Comparison of ENCODE assay signal across 11 cellular contexts in genomic region chr19:3990815-3991117, GRCh38. TPM values are rescaled to one million over a fixed set of nuclear protein-coding genes. Genes with fewer than 3 reads are reported as not detected.
A peak's percentile ranks its signal among the peaks of the same experiment; 100 is the strongest.
DNase-seq lines count a peak whose midpoint lies in the region; ATAC-seq and TF ChIP-seq lines count a peak whose summit lies in the region.
"Had no signal": no experiment of that assay in that cellular context is flagged by ENCODE, and none has a peak within 500 bp of the region (broad histone marks: within the 10 kb centered on the region; RNA-seq: fewer than 3 reads in every experiment).

No MANE protein-coding gene starts in this region.

- H3K36me3 Mint-ChIP-seq in H9 (ENCODE audit: insufficient read depth in 1 of 3, low read depth in 3 of 3): peaks cover 0 to 5% (median 0%) of the 10 kb centered on the region in 3 experiments; a peak in 2 of 7 replicates
- no peaks in the 10 kb centered on the region for H3K36me3 Mint-ChIP-seq in activated naive CD8-positive, alpha-beta T cell
- no peaks in the 10 kb centered on the region for H3K36me3 Mint-ChIP-seq in naive thymus-derived CD8-positive, alpha-beta T cell

- H3K4me3 ChIP-seq in BLaER1 treated with 17β-estradiol and CSF1 and Interleukin-3, amounts not matched to agents 10 nM and 100 nM: no peak overlapping the region

- no peaks in the 10 kb centered on the region for H3K36me3 ChIP-seq in BLaER1 treated with 17β-estradiol and CSF1 and Interleukin-3, amounts not matched to agents 10 nM and 100 nM

- H3K56ac ChIP-seq in H9 (ENCODE audit: insufficient read length, low read depth, low read length): no peak overlapping the region

- no peaks in the 10 kb centered on the region for H3K79me2 ChIP-seq in H9 (ENCODE audit: insufficient read depth, low read length)

- no peak overlapping the region for H2BK12ac ChIP-seq in H9 (ENCODE audit: insufficient read length, low read depth, low read length)

- no peaks in the 10 kb centered on the region for H3K9me3 ChIP-seq in BLaER1 treated with 17β-estradiol and CSF1 and Interleukin-3, amounts not matched to agents 10 nM and 100 nM (replicated peaks in 1 of 11)
- H3K9me3 ChIP-seq in H9 (ENCODE audit: control insufficient read depth, low read depth, low read length): no peaks in the 10 kb centered on the region

- no peaks in the 10 kb centered on the region for H3K27me3 ChIP-seq in BLaER1 treated with 17β-estradiol and CSF1 and Interleukin-3, amounts not matched to agents 10 nM and 100 nM
- no peaks in the 10 kb centered on the region for H3K27me3 ChIP-seq in H9 (ENCODE audit: insufficient read depth, low read length)

- peak overlapping the region in 2 of 11 experiments; percentile 6 to 73; a peak in 2 of 22 replicates for H3K4me2 ChIP-seq in BLaER1 treated with 17β-estradiol and CSF1 and Interleukin-3, amounts not matched to agents 10 nM and 100 nM
- H3K4me2 ChIP-seq in H9 (ENCODE audit: insufficient read depth, insufficient read length, low read length): no peak overlapping the region

- H3K27ac Mint-ChIP-seq in H9: peak overlapping the region in 2 of 3 experiments; percentile 4 to 15; a peak in 2 of 7 replicates
- H3K27ac Mint-ChIP-seq in activated naive CD8-positive, alpha-beta T cell: peak overlapping the region; percentile 74
- peak overlapping the region in 6 of 10 donors; percentile 4 to 84 (median 49) for H3K27ac Mint-ChIP-seq in naive thymus-derived CD8-positive, alpha-beta T cell

- peaks cover 0 to 4% of the 10 kb centered on the region in 2 experiments; a peak in 2 of 5 replicates for H3K9me3 Mint-ChIP-seq in H9
- H3K9me3 Mint-ChIP-seq in activated naive CD8-positive, alpha-beta T cell (ENCODE audit: low read depth): no peaks in the 10 kb centered on the region
- no peaks in the 10 kb centered on the region for H3K9me3 Mint-ChIP-seq in naive thymus-derived CD8-positive, alpha-beta T cell
- H3K9me3 Mint-ChIP-seq: CD8-positive, alpha-beta memory T cell had no signal

- no peak overlapping the region for H2BK15ac ChIP-seq in H9 (ENCODE audit: low read depth, low read length)

- H2BK5ac ChIP-seq in H9 (ENCODE audit: insufficient read length, low read length): no peak overlapping the region

- H3K14ac ChIP-seq in H9 (ENCODE audit: insufficient read depth, low read length): no peak overlapping the region

- H3K4ac ChIP-seq in H9 (ENCODE audit: low read depth, low read length): no peak overlapping the region

- H4K5ac ChIP-seq in H9 (ENCODE audit: insufficient read length, low read depth, low read length): no peak overlapping the region

- no peak overlapping the region for H4K8ac ChIP-seq in H9 (replicated peaks; ENCODE audit: insufficient read length, low read depth, low read length)

- H2BK20ac ChIP-seq in H9 (ENCODE audit: low read depth, low read length, poor library complexity, severe bottlenecking): no peak overlapping the region

- peaks cover 15 to 35% (median 26%) of the 10 kb centered on the region in 10 experiments for H3K4me1 ChIP-seq in BLaER1 treated with 17β-estradiol and CSF1 and Interleukin-3, amounts not matched to agents 10 nM and 100 nM
- H3K4me1 ChIP-seq in H9 (ENCODE audit: insufficient read depth, low read length): no peaks in the 10 kb centered on the region

- H3K23me2 ChIP-seq in H9 (ENCODE audit: insufficient read length, low read depth, low read length, poor library complexity, severe bottlenecking): peaks cover 13% of the 10 kb centered on the region

- H2AFZ ChIP-seq in H9 (ENCODE audit: low read length): no peak overlapping the region

- no peak overlapping the region for H3T11ph ChIP-seq in H9 (ENCODE audit: low read length)

- no peak overlapping the region for H3K18ac ChIP-seq in H9 (ENCODE audit: insufficient read length, low read depth, low read length)

- ATAC-seq in naive thymus-derived CD8-positive, alpha-beta T cell: no peak
- no peak for ATAC-seq in HG02885 (IDR thresholded peaks at IDR 0.05; ENCODE audit: poor library complexity, unreplicated experiment)

- no peak overlapping the region for H3K9ac ChIP-seq in BLaER1 treated with 17β-estradiol and CSF1 and Interleukin-3, amounts not matched to agents 10 nM and 100 nM
- no peak overlapping the region for H3K9ac ChIP-seq in H9 (ENCODE audit: extremely low read depth, insufficient read length, low read length)

- H3K4me3 Mint-ChIP-seq in H9: no peak overlapping the region; a peak in 1 of 5 replicates
- H3K4me3 Mint-ChIP-seq in activated naive CD8-positive, alpha-beta T cell: peak overlapping the region; percentile 34
- peak overlapping the region in 2 of 10 donors; percentile 56 to 71 for H3K4me3 Mint-ChIP-seq in naive thymus-derived CD8-positive, alpha-beta T cell

- H3K27ac ChIP-seq in BLaER1 treated with 17β-estradiol and CSF1 and Interleukin-3, amounts not matched to agents 10 nM and 100 nM: peak overlapping the region in 9 of 11 experiments; percentile 31 to 73 (median 62); a peak in 13 of 22 replicates
- H3K27ac ChIP-seq in H9 (ENCODE audit: insufficient read length, low read depth, low read length): no peak overlapping the region

- peaks cover 10% of the 10 kb centered on the region for H3K27me3 Mint-ChIP-seq in H9 (ENCODE audit: low read depth)
- no peaks in the 10 kb centered on the region for H3K27me3 Mint-ChIP-seq in activated naive CD8-positive, alpha-beta T cell
- H3K27me3 Mint-ChIP-seq in naive thymus-derived CD8-positive, alpha-beta T cell: no peaks in the 10 kb centered on the region

- H3K79me1 ChIP-seq in H9 (ENCODE audit: insufficient read depth, low read depth, low read length, poor library complexity, severe bottlenecking): no peaks in the 10 kb centered on the region

- no peak overlapping the region for H3K23ac ChIP-seq in H9 (ENCODE audit: insufficient read length, low read depth, low read length)

- H2BK120ac ChIP-seq in H9 (ENCODE audit: low read depth, low read length, poor library complexity, severe bottlenecking): no peak overlapping the region

- no peaks in the 10 kb centered on the region for H4K20me1 ChIP-seq in BLaER1 treated with 17β-estradiol and CSF1 and Interleukin-3, amounts not matched to agents 10 nM and 100 nM
- H4K20me1 ChIP-seq in H9 (ENCODE audit: control insufficient read depth, insufficient read depth, insufficient read length): no peaks in the 10 kb centered on the region

- peaks cover 13 to 18% of the 10 kb centered on the region in 2 experiments for H3K4me1 Mint-ChIP-seq in H9
- peaks cover 18% of the 10 kb centered on the region for H3K4me1 Mint-ChIP-seq in activated naive CD8-positive, alpha-beta T cell (ENCODE audit: low read depth)
- peaks cover 5 to 34% (median 13%) of the 10 kb centered on the region in 4 donors for H3K4me1 Mint-ChIP-seq in naive thymus-derived CD8-positive, alpha-beta T cell

- H4K91ac ChIP-seq in H9 (ENCODE audit: insufficient read length, low read depth, low read length): no peak overlapping the region

- no peak overlapping the region for H2AK5ac ChIP-seq in H9 (ENCODE audit: insufficient read length, low read length)

- no CpG with 5 or more reads among the region's 3 CpGs for WGBS in H9 (ENCODE audit: extremely low coverage, insufficient read length, low lambda C conversion rate)

- POLR2A ChIA-PET in naive thymus-derived CD8-positive, alpha-beta T cell (lab: Charles Lee): interaction anchor here (0.7 to 2.8 kb wide), 6 partner anchors 16 to 1751 kb away, joined by 3 to 24 read pairs (median 5); partner anchors contain the start of genes PIAS4 and ZBTB7A

- no peak for TF ChIP-seq CTCF in H9 (conservative IDR thresholded peaks at IDR 0.05)

- DNase-seq in H9 (no peak), epidermal melanocyte (ENCODE audit: insufficient read length, low spot score) (no peak), HT-29 (ENCODE audit: low spot score) (no peak), inferior parietal cortex (ENCODE audit: extremely low spot score) (no peak)
- no peak for DNase-seq in naive thymus-derived CD8-positive, alpha-beta T cell

RNA-seq across cellular contexts. Expression of gene EEF2, which starts 5.5 kb away (rescaled TPM):
- total RNA-seq in H9 (2021): 3,615 and 3,676 TPM in 2 replicates
- 1,000 to 10,000 TPM; 2,204 to 2,252 TPM for total RNA-seq in naive thymus-derived CD8-positive, alpha-beta T cell
- 100 to 1,000 TPM; 546 to 682 (median 600) TPM for polyA plus RNA-seq in naive thymus-derived CD8-positive, alpha-beta T cell
- 2,153 and 2,165 TPM in 2 replicates for total RNA-seq in HT-29 (2014; rRNA removed; shearing (Covaris generic))

RNA-seq across cellular contexts. Expression of gene PIAS4, which starts 16.8 kb away (rescaled TPM):
- 52.0 and 59.4 TPM in 2 replicates for total RNA-seq in H9 (2021)
- 10 to 100 TPM; 34.4 to 34.9 TPM for total RNA-seq in naive thymus-derived CD8-positive, alpha-beta T cell
- polyA plus RNA-seq in naive thymus-derived CD8-positive, alpha-beta T cell: 1 to 10 TPM; 3.2 to 4.9 (median 4.5) TPM
- 40.6 and 40.8 TPM in 2 replicates for total RNA-seq in HT-29 (2014; rRNA removed; shearing (Covaris generic))

RNA-seq across cellular contexts. Expression of gene DAPK3, which starts 19.9 kb away (rescaled TPM):
- 114 and 121 TPM in 2 replicates for total RNA-seq in H9 (2021)
- total RNA-seq in naive thymus-derived CD8-positive, alpha-beta T cell: 10 to 100 TPM; 35.1 to 37.8 TPM
- polyA plus RNA-seq in naive thymus-derived CD8-positive, alpha-beta T cell: 10 to 100 TPM; 17.7 to 27.7 (median 24.1) TPM
- 75.4 and 84.8 TPM in 2 replicates for total RNA-seq in HT-29 (2014; rRNA removed; shearing (Covaris generic))

RNA-seq across cellular contexts. Expression of gene NMRK2, which starts 57.9 kb away (rescaled TPM):
- 60.0 and 62.7 TPM in 2 replicates for total RNA-seq in H9 (2021)
- not detected for total RNA-seq in naive thymus-derived CD8-positive, alpha-beta T cell
- polyA plus RNA-seq in naive thymus-derived CD8-positive, alpha-beta T cell: not detected
- total RNA-seq in HT-29 (2014; rRNA removed; shearing (Covaris generic)): not detected in 2 replicates
- total RNA-seq: CD8-positive, alpha-beta memory T cell; frontal cortex; sciatic nerve had no signal
- polyA plus RNA-seq: CD8-positive, alpha-beta memory T cell had no signal

Comparison
In these comparisons a context has a peak if more than half of its experiments do, and no peak if none do; other contexts are left out.
1. H3K27ac Mint-ChIP-seq: peak in every context shown above with its lines; median percentile 74 in activated naive CD8-positive, alpha-beta T cell; 49 in naive thymus-derived CD8-positive, alpha-beta T cell; 10 in H9.